In genomic region chr1:19288324-19289241, GRCh38 we compare ENCODE assay signal across 7 cellular contexts. TPM values are rescaled to one million over a fixed set of nuclear protein-coding genes. Genes with fewer than 3 reads are reported as not detected.
A peak's percentile ranks its signal among the peaks of the same experiment; 100 is the strongest.
DNase-seq lines count a peak whose midpoint lies in the region; ATAC-seq, FAIRE-seq and TF ChIP-seq lines count a peak whose summit lies in the region.
"Not testable (repeated sequence)": the region's sequence is repeated elsewhere in the genome, so short reads cannot be mapped to it uniquely, and the experiment has no call there.

AKR7A3 (minus strand) TSS chr1:19288770; CDS start chr1:19288709, 61 bp downstream.

- DNase-seq in GM12891 (ENCODE audit: insufficient read length, low spot score) = peak; percentile 55
- peak; percentile 29 for DNase-seq in SKM-1 (lab: John Stamatoyannopoulos, UW; ENCODE audit: unreplicated experiment)
- DNase-seq in activated T-cell treated with anti-CD3 and anti-CD28 coated beads, Interleukin-2, amount 50 U/mL, for 4 hours = peak; percentile 44
- peak; percentile 5 for DNase-seq in cerebellar cortex (ENCODE audit: low spot score)
- DNase-seq in left cardiac atrium = peak; percentile 67
- peak; percentile 61 to 76 for DNase-seq in stimulated activated CD4-positive, alpha-beta T cell treated with anti-CD3 and anti-CD28 coated beads, Interleukin-2, amount 100 ng/mL, for 24 hours

- H3K4me3 Mint-ChIP-seq in activated T-cell treated with anti-CD3 and anti-CD28 coated beads, Interleukin-2, amount 50 U/mL, for 4 hours = peak within 1 kb of the TSS; percentile 69

- FAIRE-seq in GM12891 (lab: Jason Lieb, UNC) = peak; percentile 89

- H3K4me1 Mint-ChIP-seq in activated T-cell treated with anti-CD3 and anti-CD28 coated beads, Interleukin-2, amount 50 U/mL, for 4 hours (ENCODE audit: low read depth) = not testable (repeated sequence)

- H3K4me1 ChIP-seq in muscle layer of duodenum (ENCODE audit: control insufficient read depth in 1 of 2, insufficient read depth in 2 of 2, low read length in 2 of 2) = not testable (repeated sequence)

- not testable (repeated sequence) for TF ChIP-seq POLR2A in GM12891 (IDR thresholded peaks at IDR 0.05; ENCODE audit: low read depth, low read length)

- H3K9me3 Mint-ChIP-seq in activated T-cell treated with anti-CD3 and anti-CD28 coated beads, Interleukin-2, amount 50 U/mL, for 4 hours = not testable (repeated sequence)

- not testable (repeated sequence) for H3K27me3 Mint-ChIP-seq in activated T-cell treated with anti-CD3 and anti-CD28 coated beads, Interleukin-2, amount 50 U/mL, for 4 hours (ENCODE audit: low read depth)

- H3K9me3 ChIP-seq in muscle layer of duodenum (ENCODE audit: control insufficient read depth in 1 of 2, low read length in 2 of 2) = not testable (repeated sequence)

- not testable (repeated sequence) for H3K27ac ChIP-seq in muscle layer of duodenum (ENCODE audit: low read length)

- peak within 1 kb of the TSS; percentile 61 to 66 for H3K4me3 ChIP-seq in muscle layer of duodenum (ENCODE audit: low read depth in 1 of 2, low read length in 2 of 2)

- peak; percentile 94 to 98 for ATAC-seq in activated T-cell treated with anti-CD3 and anti-CD28 coated beads, Interleukin-2, amount 50 U/mL, for 4 hours
- peak; percentile 89 to 93 for ATAC-seq in left cardiac atrium

- not testable (repeated sequence) for H3K36me3 ChIP-seq in muscle layer of duodenum (ENCODE audit: control insufficient read depth in 1 of 2, insufficient read depth in 2 of 2, low read length in 2 of 2)

- not testable (repeated sequence) for H3K36me3 Mint-ChIP-seq in activated T-cell treated with anti-CD3 and anti-CD28 coated beads, Interleukin-2, amount 50 U/mL, for 4 hours (ENCODE audit: insufficient read depth)

- intact Hi-C loops in left cardiac atrium (cut with DNase I) = not testable (repeated sequence)

- not testable (repeated sequence) for H3K27me3 ChIP-seq in muscle layer of duodenum (ENCODE audit: low read depth, low read length)

RNA-seq across cellular contexts. Expression of gene AKR7A3, which starts in this region (rescaled TPM):
- 0.17 TPM for polyA plus RNA-seq in GM12891 (2012; ENCODE audit: low read depth, missing spikeins)
- total RNA-seq in activated T-cell treated with anti-CD3 and anti-CD28 coated beads, Interleukin-2, amount 50 U/mL, for 4 hours = 1 to 10 TPM in 2 of 3 donors, under 1 TPM in 1; 0.53 to 1.3 (median 1.0) TPM
- total RNA-seq in left cardiac atrium = under 1 TPM in 1 of 2 donors, not detected in 1; 0.12 TPM

Comparison
In these comparisons a context has a peak if more than half of its experiments do, and no peak if none do; other contexts are left out.
1. Peak in DNase-seq and ATAC-seq in left cardiac atrium; RNA of the gene not detected or under 1 TPM.
2. DNase-seq: peak in every context shown above with its lines; median percentile 68 in stimulated activated CD4-positive, alpha-beta T cell treated with anti-CD3 and anti-CD28 coated beads, Interleukin-2, amount 100 ng/mL, for 24 hours; 67 in left cardiac atrium; 55 in GM12891; 44 in activated T-cell treated with anti-CD3 and anti-CD28 coated beads, Interleukin-2, amount 50 U/mL, for 4 hours; 29 in SKM-1; 5 in cerebellar cortex.